ENCODE assay signal across 1 cellular context in genomic region chr9:91166796-91167366, GRCh38.
TF ChIP-seq lines count a peak whose summit lies in the region.

No MANE protein-coding gene starts in this region.

TF ChIP-seq in IMR-90, 13 proteins besides CTCF, POLR2A, EP300 and RAD21 (continued from another document):
- TF ChIP-seq, protein P1, sequence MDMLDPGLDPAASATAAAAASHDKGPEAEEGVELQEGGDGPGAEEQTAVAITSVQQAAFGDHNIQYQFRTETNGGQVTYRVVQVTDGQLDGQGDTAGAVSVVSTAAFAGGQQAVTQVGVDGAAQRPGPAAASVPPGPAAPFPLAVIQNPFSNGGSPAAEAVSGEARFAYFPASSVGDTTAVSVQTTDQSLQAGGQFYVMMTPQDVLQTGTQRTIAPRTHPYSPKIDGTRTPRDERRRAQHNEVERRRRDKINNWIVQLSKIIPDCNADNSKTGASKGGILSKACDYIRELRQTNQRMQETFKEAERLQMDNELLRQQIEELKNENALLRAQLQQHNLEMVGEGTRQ (IDR thresholded peaks at IDR 0.05; ENCODE audit: low read depth, low read length): no peak
TF ChIP-seq in IMR-90: peak in this region for 1.
